8 cellular contexts compared by ENCODE assay signal in the genomic region with DNA sequence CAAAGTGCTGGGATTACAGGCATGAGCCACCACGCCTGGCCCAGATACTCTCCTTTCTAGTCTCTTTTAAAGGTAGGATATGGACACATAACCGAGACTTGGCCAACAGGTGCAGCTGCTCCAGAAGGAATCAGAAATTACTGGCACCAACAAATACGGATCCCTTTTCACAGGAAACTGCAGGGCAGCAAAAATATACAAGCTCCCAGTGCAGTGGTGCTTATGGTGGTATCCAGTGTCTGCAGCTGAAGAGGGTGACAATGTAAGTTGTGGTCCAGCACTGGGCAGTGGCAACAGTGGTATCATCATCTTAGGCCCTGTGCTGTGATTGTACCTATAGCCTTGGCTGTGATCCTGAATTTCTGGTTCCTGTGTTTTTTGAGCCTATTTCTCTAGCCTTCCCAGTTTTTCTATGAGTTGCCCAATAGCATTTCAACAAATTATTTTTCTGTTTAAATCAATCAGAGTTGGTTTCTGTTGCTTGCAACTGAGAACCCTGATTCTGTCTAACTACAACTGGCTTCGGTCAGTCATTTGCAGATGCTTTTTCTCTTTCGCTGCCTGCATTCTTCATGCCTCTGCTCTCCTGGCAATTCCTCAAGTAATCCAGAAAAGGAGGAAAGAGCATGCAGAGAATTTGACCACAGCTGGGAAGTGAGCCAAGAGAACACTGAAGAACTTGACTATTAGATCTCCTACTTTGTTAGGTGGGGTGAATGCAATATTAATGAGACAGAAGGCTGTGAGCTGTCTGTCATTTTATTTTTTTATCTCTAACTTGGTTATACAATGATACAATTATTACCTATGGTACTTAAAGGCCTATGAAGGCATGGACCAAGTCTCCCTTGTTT. TPM values are rescaled to one million over a fixed set of nuclear protein-coding genes. Genes with fewer than 3 reads are reported as not detected.
DNase-seq lines count a peak whose midpoint lies in the region; ATAC-seq and TF ChIP-seq lines count a peak whose summit lies in the region.

No MANE protein-coding gene starts in this region.

- no peaks in the 10 kb centered on the region for H3K79me2 ChIP-seq in SK-N-SH (ENCODE audit: insufficient read depth)

- CTCF ChIA-PET in SK-N-SH (lab: Yijun Ruan, JAX): interaction anchor here (0.6 to 1.2 kb wide), 4 partner anchors 17 to 190 kb away, joined by 3 to 6 read pairs (median 4); no protein-coding TSS in a partner anchor

- H3K36me3 ChIP-seq in SK-N-SH (replicated peaks in 1 of 2; ENCODE audit: control insufficient read depth in 1 of 2, insufficient read depth in 2 of 2, low read length in 1 of 2) (no peaks in the 10 kb centered on the region), gastroesophageal sphincter (no peaks in the 10 kb centered on the region)

- TF ChIP-seq EP300 in SK-N-SH (IDR thresholded peaks at IDR 0.05; ENCODE audit: borderline replicate concordance in 1 of 2, low read depth in 1 of 2, low read length in 1 of 2) (peak; percentile 60 to 94), gastroesophageal sphincter (IDR thresholded peaks at IDR 0.05) (no peak)

- H3K9me2 ChIP-seq in SK-N-SH: no peaks in the 10 kb centered on the region

- ATAC-seq in gastroesophageal sphincter (peak; percentile 53), GM19395 (IDR thresholded peaks at IDR 0.05; ENCODE audit: unreplicated experiment) (no peak), HG03097 (IDR thresholded peaks at IDR 0.05; ENCODE audit: low FRiP score, unreplicated experiment) (no peak)
- no peak for ATAC-seq in stimulated activated memory B cell treated with anti-CD40 and anti-IgM and Interleukin-4, amounts not matched to agents 10 μg/mL and 1 μg/mL and 100 μg/mL, for 72 hours

- H3K9ac ChIP-seq in SK-N-SH: no peak overlapping the region

- H3K4me1 Mint-ChIP-seq in stimulated activated memory B cell treated with anti-CD40 and anti-IgM and Interleukin-4, amounts not matched to agents 10 μg/mL and 1 μg/mL and 100 μg/mL, for 72 hours: peaks cover 59% of the 10 kb centered on the region

- H3K27me3 Mint-ChIP-seq in stimulated activated memory B cell treated with anti-CD40 and anti-IgM and Interleukin-4, amounts not matched to agents 10 μg/mL and 1 μg/mL and 100 μg/mL, for 72 hours: no peaks in the 10 kb centered on the region

- no peaks in the 10 kb centered on the region for H3K9me3 Mint-ChIP-seq in stimulated activated memory B cell treated with anti-CD40 and anti-IgM and Interleukin-4, amounts not matched to agents 10 μg/mL and 1 μg/mL and 100 μg/mL, for 72 hours

- no peaks in the 10 kb centered on the region for H3K9me3 ChIP-seq in SK-N-SH
- H3K9me3 ChIP-seq in gastroesophageal sphincter: no peaks in the 10 kb centered on the region

- H3K27ac Mint-ChIP-seq in stimulated activated memory B cell treated with anti-CD40 and anti-IgM and Interleukin-4, amounts not matched to agents 10 μg/mL and 1 μg/mL and 100 μg/mL, for 72 hours: peak overlapping the region; percentile 53

- no peak overlapping the region for H2AFZ ChIP-seq in SK-N-SH (ENCODE audit: low read depth)

- POLR2A ChIA-PET in SK-N-SH (lab: Yijun Ruan, JAX): no interaction called here

- DNase-seq in NCI-H2029 treated with DMSO at 0.1 percent for 48 hours (lab: John Stamatoyannopoulos, UW) (peak; percentile 4), NCI-H2029 (lab: John Stamatoyannopoulos, UW) (no peak), SK-N-SH (no peak), COR-L47 (lab: John Stamatoyannopoulos, UW) (no peak)

- H3K27ac ChIP-seq in SK-N-SH (ENCODE audit: low read depth in 2 of 2, low read length in 1 of 2) (peak overlapping the region; percentile 57 to 70), gastroesophageal sphincter (peak overlapping the region in 3 of 4 donors; percentile 28 to 66 (median 59))

- WGBS in SK-N-SH (ENCODE audit: low lambda C conversion rate): 64% methylated on average over 5 of the region's 5 CpGs
- 55 to 100% methylated on average over 1 to 2 of the region's 5 CpGs for WGBS in gastroesophageal sphincter (ENCODE audit: low coverage in 1 of 2), 2 donors

- TF ChIP-seq CTCF in SK-N-SH (IDR thresholded peaks at IDR 0.05) (no peak), gastroesophageal sphincter (IDR thresholded peaks at IDR 0.05) (no peak)

- H3K4me3 ChIP-seq in SK-N-SH (ENCODE audit: low read depth in 2 of 2, low read length in 1 of 2) (no peak overlapping the region), gastroesophageal sphincter (no peak overlapping the region)

- TF ChIP-seq POLR2A in gastroesophageal sphincter (IDR thresholded peaks at IDR 0.05): no peak

- H3K27me3 ChIP-seq in SK-N-SH (ENCODE audit: insufficient read depth): no peaks in the 10 kb centered on the region
- H3K27me3 ChIP-seq in gastroesophageal sphincter: no peaks in the 10 kb centered on the region

- no peaks in the 10 kb centered on the region for H4K20me1 ChIP-seq in SK-N-SH (ENCODE audit: insufficient read depth)

- TF ChIP-seq RAD21 in SK-N-SH (IDR thresholded peaks at IDR 0.05; ENCODE audit: low read length): no peak

- peaks cover 7% of the 10 kb centered on the region for H3K36me3 Mint-ChIP-seq in stimulated activated memory B cell treated with anti-CD40 and anti-IgM and Interleukin-4, amounts not matched to agents 10 μg/mL and 1 μg/mL and 100 μg/mL, for 72 hours

- no peak overlapping the region for H3K4me3 Mint-ChIP-seq in stimulated activated memory B cell treated with anti-CD40 and anti-IgM and Interleukin-4, amounts not matched to agents 10 μg/mL and 1 μg/mL and 100 μg/mL, for 72 hours

- H3K4me1 ChIP-seq in SK-N-SH (ENCODE audit: control insufficient read depth in 1 of 2, insufficient read depth in 2 of 2, low read depth in 1 of 2, low read length in 1 of 2): peaks cover 57 to 61% of the 10 kb centered on the region in 2 experiments
- H3K4me1 ChIP-seq in gastroesophageal sphincter: peaks cover 0 to 53% (median 38%) of the 10 kb centered on the region in 3 donors

- 0 out of 2 replicates have a peak overlapping the region, but pooled peaks have one; percentile 8 for H3K4me2 ChIP-seq in SK-N-SH

- peaks cover 54% of the 10 kb centered on the region for H3F3A ChIP-seq in SK-N-SH (replicated peaks; ENCODE audit: insufficient read depth)

TF ChIP-seq in SK-N-SH, 30 proteins besides CTCF, POLR2A, EP300 and RAD21 (continues in another document):
- TF ChIP-seq TAF1 (IDR thresholded peaks at IDR 0.05; ENCODE audit: borderline replicate concordance, low read depth, low read length): peak; percentile 47; the same call in 1 of the 2 replicates
- TF ChIP-seq, protein P1, sequence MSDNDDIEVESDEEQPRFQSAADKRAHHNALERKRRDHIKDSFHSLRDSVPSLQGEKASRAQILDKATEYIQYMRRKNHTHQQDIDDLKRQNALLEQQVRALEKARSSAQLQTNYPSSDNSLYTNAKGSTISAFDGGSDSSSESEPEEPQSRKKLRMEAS (IDR thresholded peaks at IDR 0.05; ENCODE audit: low read depth): peak; percentile 85
- TF ChIP-seq SIN3A (IDR thresholded peaks at IDR 0.05; ENCODE audit: borderline replicate concordance, low read depth, low read length): peak; percentile 83; the same call in 1 of the 2 replicates
- TF ChIP-seq, protein P2, sequence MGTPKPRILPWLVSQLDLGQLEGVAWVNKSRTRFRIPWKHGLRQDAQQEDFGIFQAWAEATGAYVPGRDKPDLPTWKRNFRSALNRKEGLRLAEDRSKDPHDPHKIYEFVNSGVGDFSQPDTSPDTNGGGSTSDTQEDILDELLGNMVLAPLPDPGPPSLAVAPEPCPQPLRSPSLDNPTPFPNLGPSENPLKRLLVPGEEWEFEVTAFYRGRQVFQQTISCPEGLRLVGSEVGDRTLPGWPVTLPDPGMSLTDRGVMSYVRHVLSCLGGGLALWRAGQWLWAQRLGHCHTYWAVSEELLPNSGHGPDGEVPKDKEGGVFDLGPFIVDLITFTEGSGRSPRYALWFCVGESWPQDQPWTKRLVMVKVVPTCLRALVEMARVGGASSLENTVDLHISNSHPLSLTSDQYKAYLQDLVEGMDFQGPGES (IDR thresholded peaks at IDR 0.05; ENCODE audit: low read depth, low read length): no peak
- TF ChIP-seq GATA2 (CRISPR knock-in tag; IDR thresholded peaks at IDR 0.05): no peak
- TF ChIP-seq, protein P3, sequence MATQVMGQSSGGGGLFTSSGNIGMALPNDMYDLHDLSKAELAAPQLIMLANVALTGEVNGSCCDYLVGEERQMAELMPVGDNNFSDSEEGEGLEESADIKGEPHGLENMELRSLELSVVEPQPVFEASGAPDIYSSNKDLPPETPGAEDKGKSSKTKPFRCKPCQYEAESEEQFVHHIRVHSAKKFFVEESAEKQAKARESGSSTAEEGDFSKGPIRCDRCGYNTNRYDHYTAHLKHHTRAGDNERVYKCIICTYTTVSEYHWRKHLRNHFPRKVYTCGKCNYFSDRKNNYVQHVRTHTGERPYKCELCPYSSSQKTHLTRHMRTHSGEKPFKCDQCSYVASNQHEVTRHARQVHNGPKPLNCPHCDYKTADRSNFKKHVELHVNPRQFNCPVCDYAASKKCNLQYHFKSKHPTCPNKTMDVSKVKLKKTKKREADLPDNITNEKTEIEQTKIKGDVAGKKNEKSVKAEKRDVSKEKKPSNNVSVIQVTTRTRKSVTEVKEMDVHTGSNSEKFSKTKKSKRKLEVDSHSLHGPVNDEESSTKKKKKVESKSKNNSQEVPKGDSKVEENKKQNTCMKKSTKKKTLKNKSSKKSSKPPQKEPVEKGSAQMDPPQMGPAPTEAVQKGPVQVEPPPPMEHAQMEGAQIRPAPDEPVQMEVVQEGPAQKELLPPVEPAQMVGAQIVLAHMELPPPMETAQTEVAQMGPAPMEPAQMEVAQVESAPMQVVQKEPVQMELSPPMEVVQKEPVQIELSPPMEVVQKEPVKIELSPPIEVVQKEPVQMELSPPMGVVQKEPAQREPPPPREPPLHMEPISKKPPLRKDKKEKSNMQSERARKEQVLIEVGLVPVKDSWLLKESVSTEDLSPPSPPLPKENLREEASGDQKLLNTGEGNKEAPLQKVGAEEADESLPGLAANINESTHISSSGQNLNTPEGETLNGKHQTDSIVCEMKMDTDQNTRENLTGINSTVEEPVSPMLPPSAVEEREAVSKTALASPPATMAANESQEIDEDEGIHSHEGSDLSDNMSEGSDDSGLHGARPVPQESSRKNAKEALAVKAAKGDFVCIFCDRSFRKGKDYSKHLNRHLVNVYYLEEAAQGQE (IDR thresholded peaks at IDR 0.05; ENCODE audit: low read depth, low read length): peak; percentile 59; the same call in 1 of the 2 replicates
- TF ChIP-seq RCOR1 (IDR thresholded peaks at IDR 0.05; ENCODE audit: low read length): no peak
- no peak for TF ChIP-seq CHD2 (IDR thresholded peaks at IDR 0.05; ENCODE audit: low read length, partially characterized antibody)
- TF ChIP-seq RXRA (IDR thresholded peaks at IDR 0.05; ENCODE audit: borderline replicate concordance, low read depth): peak; percentile 45; the same call in 1 of the 2 replicates
- TF ChIP-seq POLR2AphosphoS5 (IDR thresholded peaks at IDR 0.05; ENCODE audit: low read depth, low read length): peak; percentile 76; the same call in 1 of the 2 replicates
- no peak for TF ChIP-seq MXI1 (IDR thresholded peaks at IDR 0.05; ENCODE audit: low read depth, low read length)
- no peak for TF ChIP-seq NRF1 (IDR thresholded peaks at IDR 0.05; ENCODE audit: low read depth, low read length)
- TF ChIP-seq ELF1 (IDR thresholded peaks at IDR 0.05): no peak

RNA-seq across cellular contexts. Expression of a gene that starts 30.8 kb away (rescaled TPM):
- 35.0 and 45.8 TPM in 2 replicates for polyA plus RNA-seq in SK-N-SH (2012; rRNA removed)
- 45.2 and 45.3 TPM in 2 replicates for polyA plus RNA-seq in SK-N-SH (2012; cell fraction: cytosol; rRNA removed)
- 61.1 and 88.5 TPM in 2 replicates for polyA plus RNA-seq in SK-N-SH (2012; cell fraction: nucleus; rRNA removed)
- 10 to 100 TPM; 18.5 to 31.4 (median 23.7) TPM for total RNA-seq in gastroesophageal sphincter
